ENCODE assay signal across 8 cellular contexts in the genomic region with DNA sequence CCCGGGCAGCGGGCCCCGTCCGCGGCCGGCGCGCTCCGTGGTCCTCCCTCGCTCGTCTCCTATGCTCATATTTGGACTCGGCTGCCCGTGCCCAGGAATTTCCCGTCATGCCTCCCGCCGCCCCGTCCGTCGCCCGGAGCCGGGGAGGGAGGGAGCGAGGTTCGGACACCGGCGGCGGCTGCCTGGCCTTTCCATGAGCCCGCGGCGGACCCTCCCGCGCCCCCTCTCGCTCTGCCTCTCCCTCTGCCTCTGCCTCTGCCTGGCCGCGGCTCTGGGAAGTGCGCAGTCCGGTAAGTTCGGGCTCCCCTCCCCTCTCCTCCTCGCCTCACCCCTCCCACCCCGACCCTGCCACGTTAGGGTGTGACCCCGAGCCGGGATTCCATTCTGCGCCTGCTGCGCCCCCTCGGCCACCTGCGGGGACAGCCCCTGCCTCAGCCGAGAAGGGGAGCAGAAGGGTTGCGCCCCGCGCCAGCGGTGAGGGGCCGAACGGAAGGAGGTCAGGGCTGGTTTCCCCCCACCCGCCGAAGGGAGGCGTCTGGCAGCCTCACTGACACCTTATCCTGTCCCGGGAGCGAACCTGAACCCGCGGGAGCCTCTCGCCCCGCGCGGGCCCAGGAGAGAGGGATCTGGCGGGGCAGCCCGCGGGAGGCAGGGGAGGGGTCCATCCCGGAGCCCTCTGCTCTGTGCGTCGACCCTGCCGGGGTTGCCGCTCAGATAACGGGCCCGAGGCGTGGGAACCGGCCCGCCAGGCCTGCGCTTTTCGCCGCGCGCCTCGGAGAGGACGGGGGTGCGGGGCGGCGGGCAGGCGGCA. TPM values are rescaled to one million over a fixed set of nuclear protein-coding genes. Genes with fewer than 3 reads are reported as not detected.
A peak's percentile ranks its signal among the peaks of the same experiment; 100 is the strongest.
DNase-seq lines count a peak whose midpoint lies in the region; ATAC-seq, FAIRE-seq and TF ChIP-seq lines count a peak whose summit lies in the region.

A gene (plus strand): TSS at position 108 of the 811 bp plus-strand sequence. CDS start 29,897 bp downstream, outside the sequence.

- peak; percentile 65 for ATAC-seq in GM19452 (IDR thresholded peaks at IDR 0.05; ENCODE audit: unreplicated experiment)
- peak; percentile 74 for ATAC-seq in activated CD8-positive, alpha-beta memory T cell treated with anti-CD3 and anti-CD28 coated beads, Interleukin-2, amount 10 ng/mL, durations not matched to agents 7 days and 5 days
- ATAC-seq in upper lobe of right lung = peak; percentile 92

- H3K27me3 Mint-ChIP-seq in activated CD8-positive, alpha-beta memory T cell treated with anti-CD3 and anti-CD28 coated beads, Interleukin-2, amount 10 ng/mL, durations not matched to agents 7 days and 5 days = peaks cover 70% of the 10 kb centered on the region

- peak; percentile 33 for FAIRE-seq in HTR-8/SVneo (lab: Jason Lieb, UNC)

- peaks cover 3% of the 10 kb centered on the region for H3K4me1 Mint-ChIP-seq in activated CD8-positive, alpha-beta memory T cell treated with anti-CD3 and anti-CD28 coated beads, Interleukin-2, amount 10 ng/mL, durations not matched to agents 7 days and 5 days

- no peaks in the 10 kb centered on the region for H3K36me3 Mint-ChIP-seq in activated CD8-positive, alpha-beta memory T cell treated with anti-CD3 and anti-CD28 coated beads, Interleukin-2, amount 10 ng/mL, durations not matched to agents 7 days and 5 days

- no peaks in the 10 kb centered on the region for H3K9me3 Mint-ChIP-seq in activated CD8-positive, alpha-beta memory T cell treated with anti-CD3 and anti-CD28 coated beads, Interleukin-2, amount 10 ng/mL, durations not matched to agents 7 days and 5 days (ENCODE audit: low read depth)

- H3K4me1 ChIP-seq in mucosa of stomach (ENCODE audit: control insufficient read depth, insufficient read depth, low read length) (no peaks in the 10 kb centered on the region), upper lobe of right lung (no peaks in the 10 kb centered on the region)

- H3K27ac Mint-ChIP-seq in activated CD8-positive, alpha-beta memory T cell treated with anti-CD3 and anti-CD28 coated beads, Interleukin-2, amount 10 ng/mL, durations not matched to agents 7 days and 5 days = no peak within 1 kb of the TSS

- CTCF ChIA-PET in activated CD8-positive, alpha-beta memory T cell treated with anti-CD3 and anti-CD28 coated beads, Interleukin-2, amount 10 ng/mL, durations not matched to agents 7 days and 5 days (lab: Charles Lee) = no interaction called here

- DNase-seq in COLO829 (ENCODE audit: low spot score) (peak; percentile 44), HTR-8/SVneo (ENCODE audit: insufficient read length, low spot score) (peak; percentile 78), fibroblast of gingiva (ENCODE audit: low read depth) (peak; percentile 80), upper lobe of right lung (peak; percentile 80), NCI-H2107 treated with DMSO at 0.1 percent for 48 hours (lab: John Stamatoyannopoulos, UW; ENCODE audit: unreplicated experiment) (no peak)
- no peak for DNase-seq in activated CD8-positive, alpha-beta memory T cell treated with anti-CD3 and anti-CD28 coated beads, Interleukin-2, amount 10 ng/mL, durations not matched to agents 7 days and 5 days

- peak within 1 kb of the TSS; percentile 77 for H3K9ac ChIP-seq in mucosa of stomach (ENCODE audit: low read length)

- intact Hi-C loops in upper lobe of right lung (cut with DNase I) = no loop called here

- H3K4me3 ChIP-seq in mucosa of stomach (ENCODE audit: low read length) = peak within 1 kb of the TSS; percentile 15
- peak within 1 kb of the TSS; percentile 79 for H3K4me3 ChIP-seq in upper lobe of right lung

- H3K27me3 ChIP-seq in mucosa of stomach (ENCODE audit: control insufficient read depth, insufficient read depth, low read length) (peaks cover 29% of the 10 kb centered on the region), upper lobe of right lung (no peaks in the 10 kb centered on the region)

- peak; percentile 26 for TF ChIP-seq CTCF in upper lobe of right lung (IDR thresholded peaks at IDR 0.05)

- H3K9me3 ChIP-seq in mucosa of stomach (ENCODE audit: control insufficient read depth, low read length) (no peaks in the 10 kb centered on the region), upper lobe of right lung (no peaks in the 10 kb centered on the region)

- H3K36me3 ChIP-seq in mucosa of stomach (ENCODE audit: control insufficient read depth, insufficient read depth, low read length) = no peaks in the 10 kb centered on the region
- H3K36me3 ChIP-seq in upper lobe of right lung = no peaks in the 10 kb centered on the region

- peak within 1 kb of the TSS; percentile 84 for H3K27ac ChIP-seq in upper lobe of right lung

- peak within 1 kb of the TSS; percentile 53 for H3K4me3 Mint-ChIP-seq in activated CD8-positive, alpha-beta memory T cell treated with anti-CD3 and anti-CD28 coated beads, Interleukin-2, amount 10 ng/mL, durations not matched to agents 7 days and 5 days

RNA-seq across cellular contexts. Expression of the gene that starts here (rescaled TPM):
- not detected for total RNA-seq in activated CD8-positive, alpha-beta memory T cell treated with anti-CD3 and anti-CD28 coated beads, Interleukin-2, amount 10 ng/mL, durations not matched to agents 7 days and 5 days
- total RNA-seq in upper lobe of right lung = 61.3 TPM

Comparison
In these comparisons a context has a peak if more than half of its experiments do, and no peak if none do; other contexts are left out.
1. RNA of the gene that starts here (total RNA-seq): 61.3 TPM in upper lobe of right lung (single experiment); not detected in activated CD8-positive, alpha-beta memory T cell treated with anti-CD3 and anti-CD28 coated beads, Interleukin-2, amount 10 ng/mL, durations not matched to agents 7 days and 5 days; every median in the first group is over 10 times any median in the second.
2. Peak in ATAC-seq in activated CD8-positive, alpha-beta memory T cell treated with anti-CD3 and anti-CD28 coated beads, Interleukin-2, amount 10 ng/mL, durations not matched to agents 7 days and 5 days; RNA of the gene not detected or under 1 TPM.
3. DNase-seq: peak in COLO829 (single experiment), HTR-8/SVneo (single experiment), fibroblast of gingiva (single experiment) and upper lobe of right lung (single experiment); none in activated CD8-positive, alpha-beta memory T cell treated with anti-CD3 and anti-CD28 coated beads, Interleukin-2, amount 10 ng/mL, durations not matched to agents 7 days and 5 days (single experiment) and NCI-H2107 treated with DMSO at 0.1 percent for 48 hours (single experiment).
4. Peak in every context shown above with its lines, with median percentiles within 50 percentile points of each other: ATAC-seq.